8 cellular contexts compared by ENCODE assay signal in genomic region chr17:64262125-64262421, GRCh38. TPM values are rescaled to one million over a fixed set of nuclear protein-coding genes. Genes with fewer than 3 reads are reported as not detected.
DNase-seq lines count a peak whose midpoint lies in the region.

No MANE protein-coding gene starts in this region.

- H3K4me1 ChIP-seq in iPS DF 6.9 (ENCODE audit: control insufficient read depth, insufficient read depth, low read length): no peaks in the 10 kb centered on the region
- peaks cover 15% of the 10 kb centered on the region for H3K4me1 ChIP-seq in stomach smooth muscle (ENCODE audit: control insufficient read depth, insufficient read depth, low read length)

- WGBS in iPS DF 6.9 (ENCODE audit: insufficient coverage, insufficient read length): no CpG with 5 or more reads among the region's 9 CpGs

- H3K9me3 Mint-ChIP-seq in T-helper 2 cell treated with Interferon-gamma antibody and Interleukin-4, amounts not matched to agents 5 μg/mL and 100 μg/mL, for 36 hours: no peaks in the 10 kb centered on the region
- H3K9me3 Mint-ChIP-seq in activated T-helper 1 cell treated with anti-CD3 and anti-CD28 coated beads, Interleukin-12 subunit alpha, Interleukin-12 subunit beta, Interleukin-2, Interleukin-4 antibody, amounts not matched to agents 30 ng/mL and 10 ng/mL and 1 ng/mL, durations not matched to agents 14 hours and 24 hours and 36 hours: no peaks in the 10 kb centered on the region

- H3K27me3 ChIP-seq in iPS DF 6.9 (ENCODE audit: control insufficient read depth, insufficient read depth, low read length) (no peaks in the 10 kb centered on the region), stomach smooth muscle (ENCODE audit: control insufficient read depth in 1 of 2, insufficient read depth in 2 of 2, low read length in 2 of 2) (no peaks in the 10 kb centered on the region)

- intact Hi-C loops in activated T-helper 1 cell treated with anti-CD3 and anti-CD28 coated beads, Interleukin-12 subunit alpha, Interleukin-12 subunit beta, Interleukin-2, Interleukin-4 antibody, amounts not matched to agents 30 ng/mL and 10 ng/mL and 1 ng/mL, durations not matched to agents 14 hours and 24 hours and 36 hours (cut with micrococcal nuclease): loop anchor here (2.0 to 10.0 kb wide), 7 partner anchors 43 to 705 kb away; partner anchors contain the start of genes CEP95, DDX5, ICAM2 and MAP3K3

- H3K4me3 Mint-ChIP-seq in T-helper 2 cell treated with Interferon-gamma antibody and Interleukin-4, amounts not matched to agents 5 μg/mL and 100 μg/mL, for 36 hours: peak overlapping the region; percentile 88
- peak overlapping the region; percentile 94 for H3K4me3 Mint-ChIP-seq in activated T-helper 1 cell treated with anti-CD3 and anti-CD28 coated beads, Interleukin-12 subunit alpha, Interleukin-12 subunit beta, Interleukin-2, Interleukin-4 antibody, amounts not matched to agents 30 ng/mL and 10 ng/mL and 1 ng/mL, durations not matched to agents 14 hours and 24 hours and 36 hours

- no peak overlapping the region for H3K27ac ChIP-seq in iPS DF 6.9 (ENCODE audit: low read length)
- peak overlapping the region; percentile 60 for H3K27ac ChIP-seq in stomach smooth muscle (ENCODE audit: low read length)

- peaks cover 27% of the 10 kb centered on the region for H3K4me1 Mint-ChIP-seq in T-helper 2 cell treated with Interferon-gamma antibody and Interleukin-4, amounts not matched to agents 5 μg/mL and 100 μg/mL, for 36 hours (ENCODE audit: low read depth)
- H3K4me1 Mint-ChIP-seq in activated T-helper 1 cell treated with anti-CD3 and anti-CD28 coated beads, Interleukin-12 subunit alpha, Interleukin-12 subunit beta, Interleukin-2, Interleukin-4 antibody, amounts not matched to agents 30 ng/mL and 10 ng/mL and 1 ng/mL, durations not matched to agents 14 hours and 24 hours and 36 hours (ENCODE audit: low read depth): peaks cover 37% of the 10 kb centered on the region

- H3K27me3 Mint-ChIP-seq in T-helper 2 cell treated with Interferon-gamma antibody and Interleukin-4, amounts not matched to agents 5 μg/mL and 100 μg/mL, for 36 hours (ENCODE audit: low read depth): peaks cover 7% of the 10 kb centered on the region
- H3K27me3 Mint-ChIP-seq in activated T-helper 1 cell treated with anti-CD3 and anti-CD28 coated beads, Interleukin-12 subunit alpha, Interleukin-12 subunit beta, Interleukin-2, Interleukin-4 antibody, amounts not matched to agents 30 ng/mL and 10 ng/mL and 1 ng/mL, durations not matched to agents 14 hours and 24 hours and 36 hours (ENCODE audit: insufficient read depth): peaks cover 18% of the 10 kb centered on the region

- H3K4me3 ChIP-seq in iPS DF 6.9 (ENCODE audit: low read length): peak overlapping the region; percentile 80; the same call in 1 of the 2 replicates
- peak overlapping the region; percentile 85 to 88 for H3K4me3 ChIP-seq in stomach smooth muscle (ENCODE audit: low read length in 2 of 2)

- H3K27ac Mint-ChIP-seq in T-helper 2 cell treated with Interferon-gamma antibody and Interleukin-4, amounts not matched to agents 5 μg/mL and 100 μg/mL, for 36 hours: peak overlapping the region; percentile 94
- peak overlapping the region; percentile 98 for H3K27ac Mint-ChIP-seq in activated T-helper 1 cell treated with anti-CD3 and anti-CD28 coated beads, Interleukin-12 subunit alpha, Interleukin-12 subunit beta, Interleukin-2, Interleukin-4 antibody, amounts not matched to agents 30 ng/mL and 10 ng/mL and 1 ng/mL, durations not matched to agents 14 hours and 24 hours and 36 hours

- H3K36me3 Mint-ChIP-seq in T-helper 2 cell treated with Interferon-gamma antibody and Interleukin-4, amounts not matched to agents 5 μg/mL and 100 μg/mL, for 36 hours (ENCODE audit: low read depth): no peaks in the 10 kb centered on the region
- H3K36me3 Mint-ChIP-seq in activated T-helper 1 cell treated with anti-CD3 and anti-CD28 coated beads, Interleukin-12 subunit alpha, Interleukin-12 subunit beta, Interleukin-2, Interleukin-4 antibody, amounts not matched to agents 30 ng/mL and 10 ng/mL and 1 ng/mL, durations not matched to agents 14 hours and 24 hours and 36 hours (ENCODE audit: low read depth): no peaks in the 10 kb centered on the region

- H3K36me3 ChIP-seq in iPS DF 6.9 (ENCODE audit: control insufficient read depth, insufficient read depth, low read length): no peaks in the 10 kb centered on the region
- no peaks in the 10 kb centered on the region for H3K36me3 ChIP-seq in stomach smooth muscle (ENCODE audit: control insufficient read depth in 2 of 2, insufficient read depth in 2 of 2, low read length in 2 of 2)

- DNase-seq in T-helper 2 cell treated with Interferon-gamma antibody and Interleukin-4, amounts not matched to agents 5 μg/mL and 100 μg/mL, for 36 hours (ENCODE audit: low spot score): no peak
- no peak for DNase-seq in T-helper 2 cell
- DNase-seq in activated T-helper 1 cell treated with anti-CD3 and anti-CD28 coated beads, Interleukin-12 subunit alpha, Interleukin-12 subunit beta, Interleukin-2, Interleukin-4 antibody, amounts not matched to agents 30 ng/mL and 10 ng/mL and 1 ng/mL, durations not matched to agents 14 hours and 24 hours and 36 hours (ENCODE audit: low spot score): no peak
- DNase-seq in iPS DF 6.9 (ENCODE audit: low read depth, low spot score): no peak
- DNase-seq in islet precursor cell: no peak
- no peak for DNase-seq in NCI-H2171 treated with DMSO at 0.1 percent for 48 hours (lab: John Stamatoyannopoulos, UW)
- DNase-seq in NCI-H1694 (lab: John Stamatoyannopoulos, UW): no peak

- H3K9ac ChIP-seq in stomach smooth muscle (ENCODE audit: low read length in 2 of 2): peak overlapping the region; percentile 64 to 81

- H3K9me3 ChIP-seq in iPS DF 6.9 (ENCODE audit: control insufficient read depth, insufficient read depth, low read length) (no peaks in the 10 kb centered on the region), stomach smooth muscle (ENCODE audit: control insufficient read depth in 2 of 2, low read length in 2 of 2) (no peaks in the 10 kb centered on the region)

RNA-seq across cellular contexts. Expression of gene TEX2, which starts 1.0 kb away (rescaled TPM):
- 20.6 and 21.9 TPM in 2 replicates for total RNA-seq in activated T-helper 1 cell treated with anti-CD3 and anti-CD28 coated beads, Interleukin-12 subunit alpha, Interleukin-12 subunit beta, Interleukin-2, Interleukin-4 antibody, amounts not matched to agents 30 ng/mL and 10 ng/mL and 1 ng/mL, durations not matched to agents 14 hours and 24 hours and 36 hours
